11 cellular contexts compared by ENCODE assay signal in the genomic region with DNA sequence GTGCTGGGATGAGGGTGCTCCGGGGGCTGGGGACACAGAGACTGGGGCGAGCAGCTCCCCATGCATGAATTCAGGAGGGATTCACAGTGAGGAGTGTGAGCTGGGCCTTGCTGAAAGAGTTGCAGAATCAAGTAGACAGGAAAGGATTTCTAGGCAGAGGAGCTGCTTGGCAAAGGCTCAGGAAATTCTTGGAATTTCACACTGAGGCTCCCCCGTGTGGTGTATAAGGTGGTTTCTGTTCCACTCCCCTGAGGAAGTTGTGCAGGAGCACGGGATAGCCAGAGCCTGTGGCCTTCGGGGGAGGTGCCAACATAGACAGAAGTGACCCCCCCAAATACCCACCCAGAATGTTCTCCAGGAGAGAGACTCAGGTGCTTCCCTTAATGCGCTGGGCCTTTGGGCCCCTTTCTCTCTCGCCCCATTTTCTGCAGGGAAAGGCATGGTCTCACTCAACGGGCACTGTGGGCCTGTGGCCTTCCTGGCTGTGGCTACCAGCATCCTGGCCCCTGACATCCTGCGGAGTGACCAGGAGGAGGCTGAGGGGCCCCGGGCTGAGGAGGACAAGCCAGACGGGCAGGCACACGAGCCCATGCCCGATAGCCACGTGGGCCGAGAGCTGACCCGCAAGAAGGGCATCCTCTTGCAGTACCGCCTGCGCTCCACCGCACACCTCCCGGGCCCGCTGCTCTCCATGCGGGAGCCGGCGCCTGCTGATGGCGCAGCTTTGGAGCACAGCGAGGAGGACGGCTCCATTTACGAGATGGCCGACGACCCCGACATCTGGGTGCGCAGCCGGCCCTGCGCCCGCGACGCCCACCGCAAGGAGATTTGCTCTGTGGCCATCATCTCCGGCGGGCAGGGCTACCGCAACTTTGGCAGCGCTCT. TPM values are rescaled to one million over a fixed set of nuclear protein-coding genes. Genes with fewer than 3 reads are reported as not detected.
A peak's percentile ranks its signal among the peaks of the same experiment; 100 is the strongest.
DNase-seq lines count a peak whose midpoint lies in the region; ATAC-seq and TF ChIP-seq lines count a peak whose summit lies in the region.
"Had no signal": no experiment of that assay in that cellular context is flagged by ENCODE, and none has a peak within 500 bp of the region (broad histone marks: within the 10 kb centered on the region; RNA-seq: fewer than 3 reads in every experiment).

No MANE protein-coding gene starts in this region.

- intact Hi-C loops in mucosa of descending colon (cut with DNase I, micrococcal nuclease): no loop called here

- no peaks in the 10 kb centered on the region for H3K27me3 ChIP-seq in BE2C

- H3K4me1 ChIP-seq in BE2C: peaks cover 3% of the 10 kb centered on the region; the same call in 1 of the 2 replicates
- no peaks in the 10 kb centered on the region for H3K4me1 ChIP-seq in mucosa of descending colon (ENCODE audit: low read depth)

- no peak overlapping the region for H3K4me3 ChIP-seq in BE2C (ENCODE audit: low read depth, low read length)
- H3K4me3 ChIP-seq in epithelial cell of proximal tubule (ENCODE audit: low read depth, low read length): no peak overlapping the region
- H3K4me3 ChIP-seq in mucosa of descending colon: no peak overlapping the region

- TF ChIP-seq CTCF in BE2C (IDR thresholded peaks at IDR 0.05; ENCODE audit: low read depth, low read length) (peak; percentile 54), epithelial cell of proximal tubule (conservative IDR thresholded peaks at IDR 0.05; ENCODE audit: low read depth, low read length) (peak; percentile 58), mucosa of descending colon (IDR thresholded peaks at IDR 0.05) (no peak)

- no peaks in the 10 kb centered on the region for H3K9me3 ChIP-seq in BE2C
- H3K9me3 ChIP-seq in mucosa of descending colon: no peaks in the 10 kb centered on the region

- H3K36me3 ChIP-seq in BE2C: no peaks in the 10 kb centered on the region
- no peaks in the 10 kb centered on the region for H3K36me3 ChIP-seq in mucosa of descending colon (ENCODE audit: low read depth)

- ATAC-seq in mucosa of descending colon: peak; percentile 5
- ATAC-seq in HG03460 (IDR thresholded peaks at IDR 0.05; ENCODE audit: unreplicated experiment): no peak
- no peak for ATAC-seq in GM19324 (IDR thresholded peaks at IDR 0.05; ENCODE audit: low FRiP score, unreplicated experiment)
- ATAC-seq in HG03457 (IDR thresholded peaks at IDR 0.05; ENCODE audit: unreplicated experiment): no peak

- DNase-seq in BE2C: no peak
- peak; percentile 51 for DNase-seq in NCI-H2171 (lab: John Stamatoyannopoulos, UW)
- peak; percentile 7 for DNase-seq in epithelial cell of proximal tubule (ENCODE audit: low read depth)
- no peak for DNase-seq in mucosa of descending colon
- no peak for DNase-seq in NCI-H2029 (lab: John Stamatoyannopoulos, UW)
- DNase-seq: activated CD8-positive, alpha-beta memory T cell treated with anti-CD3 and anti-CD28 coated beads, Interleukin-2, amount 50 U/mL, for 4 hours had no signal

RNA-seq across cellular contexts. Expression of a gene that starts 58.5 kb away (rescaled TPM):
- polyA plus RNA-seq in BE2C (2012; ENCODE audit: insufficient read depth, insufficient read length, low read depth): not detected
- not detected in 2 replicates for total RNA-seq in epithelial cell of proximal tubule
- 1 to 10 TPM in 1 of 3 donors, under 1 TPM in 1, not detected in 1; 0.35 to 1.0 TPM for total RNA-seq in mucosa of descending colon
- total RNA-seq: posterior vena cava had no signal
- polyA plus RNA-seq: IgD-negative memory B cell had no signal

Comparison
In these comparisons a context has a peak if more than half of its experiments do, and no peak if none do; other contexts are left out.
1. DNase-seq: peak in NCI-H2171 (single experiment) and epithelial cell of proximal tubule (single experiment); none in BE2C (single experiment), mucosa of descending colon (0 of 3) and NCI-H2029 (single experiment).